1 cellular context compared by ENCODE assay signal in genomic region chr2:219543596-219544358, GRCh38.
A peak's percentile ranks its signal among the peaks of the same experiment; 100 is the strongest.
TF ChIP-seq lines count a peak whose summit lies in the region.

CHPF (minus strand) TSS chr2:219543809; CDS start chr2:219543538, 271 bp downstream.
TMEM198 (plus strand) TSS chr2:219544028; CDS start chr2:219544728, 700 bp downstream.

TF ChIP-seq in HepG2, 621 proteins besides CTCF, POLR2A, EP300 and RAD21 (continued from another document and continues in another):
- TF ChIP-seq ZNF281 (CRISPR knock-in tag; IDR thresholded peaks at IDR 0.05; ENCODE audit: borderline replicate concordance) (peak; percentile 56; the same call in 1 of the 2 replicates), ZBTB21 (CRISPR knock-in tag; IDR thresholded peaks at IDR 0.05) (peak; percentile 99), ZNF512B (CRISPR knock-in tag; IDR thresholded peaks at IDR 0.05; ENCODE audit: borderline replicate concordance) (0 out of 2 replicates have a peak, but pooled peaks have one; percentile 28), MTA3 (CRISPR knock-in tag; IDR thresholded peaks at IDR 0.05) (no peak), POGK (CRISPR knock-in tag; conservative IDR thresholded peaks at IDR 0.05) (peak; percentile 25; the same call in 1 of the 2 replicates), ZNF749 (CRISPR knock-in tag; IDR thresholded peaks at IDR 0.05; ENCODE audit: borderline replicate concordance) (peak; percentile 89), ZNF124 (CRISPR knock-in tag; IDR thresholded peaks at IDR 0.05) (0 out of 2 replicates have a peak, but pooled peaks have one; percentile 54), ZBTB46 (CRISPR knock-in tag; IDR thresholded peaks at IDR 0.05; ENCODE audit: borderline replicate concordance) (no peak), ZNF7 (CRISPR knock-in tag; IDR thresholded peaks at IDR 0.05) (0 out of 2 replicates have a peak, but pooled peaks have one; percentile 27), HNRNPK (IDR thresholded peaks at IDR 0.05; ENCODE audit: low read depth, low read length, poor library complexity, severe bottlenecking) (peak; percentile 95), DPF2 (CRISPR knock-in tag; IDR thresholded peaks at IDR 0.05; ENCODE audit: borderline replicate concordance, low read depth) (no peak), LRRFIP1 (CRISPR knock-in tag; conservative IDR thresholded peaks at IDR 0.05) (0 out of 2 replicates have a peak, but pooled peaks have one; percentile 26), IRF9 (CRISPR knock-in tag; IDR thresholded peaks at IDR 0.05; ENCODE audit: borderline replicate concordance) (no peak; the same call in 1 of the 2 replicates), PCBP1 (IDR thresholded peaks at IDR 0.05; ENCODE audit: borderline replicate concordance, low read depth, low read length) (peak; percentile 76), ZNF784 (CRISPR knock-in tag; IDR thresholded peaks at IDR 0.05; ENCODE audit: borderline replicate concordance) (peak; percentile 60; the same call in 1 of the 2 replicates), KDM5B (CRISPR knock-in tag; IDR thresholded peaks at IDR 0.05; ENCODE audit: borderline replicate concordance) (no peak), SNAPC5 (CRISPR knock-in tag; IDR thresholded peaks at IDR 0.05; ENCODE audit: borderline replicate concordance) (no peak; the same call in 1 of the 2 replicates), ESRRA (CRISPR knock-in tag; IDR thresholded peaks at IDR 0.05; ENCODE audit: low read depth) (peak; percentile 54), ZNF282 (IDR thresholded peaks at IDR 0.05; ENCODE audit: partially characterized antibody) (no peak), CAMTA2 (CRISPR knock-in tag; IDR thresholded peaks at IDR 0.05; ENCODE audit: borderline replicate concordance) (peak; percentile 69; the same call in 1 of the 2 replicates), ZNF235 (CRISPR knock-in tag; IDR thresholded peaks at IDR 0.05; ENCODE audit: borderline replicate concordance) (peak; percentile 72; the same call in 1 of the 2 replicates), RXRA (CRISPR knock-in tag; IDR thresholded peaks at IDR 0.05) (peak; percentile 73), TGIF2 (CRISPR knock-in tag; IDR thresholded peaks at IDR 0.05) (peak; percentile 93), ZSCAN30 (CRISPR knock-in tag; IDR thresholded peaks at IDR 0.05) (peak; percentile 45; the same call in 1 of the 2 replicates), NKX3-1 (CRISPR knock-in tag; IDR thresholded peaks at IDR 0.05) (peak; percentile 92), PLSCR1 (CRISPR knock-in tag; IDR thresholded peaks at IDR 0.05; ENCODE audit: borderline replicate concordance) (no peak; the same call in 1 of the 2 replicates), FOXM1 (CRISPR knock-in tag; IDR thresholded peaks at IDR 0.05) (0 out of 2 replicates have a peak, but pooled peaks have one; percentile 70), HOXA5 (CRISPR knock-in tag; IDR thresholded peaks at IDR 0.05) (peak; percentile 97), ZFX (CRISPR knock-in tag; IDR thresholded peaks at IDR 0.05; ENCODE audit: low read depth) (peak; percentile 78), ZNF574 (CRISPR knock-in tag; IDR thresholded peaks at IDR 0.05) (peak; percentile 90), ZBED4 (CRISPR knock-in tag; IDR thresholded peaks at IDR 0.05; ENCODE audit: borderline replicate concordance) (peak; percentile 90), ZNF274 (CRISPR knock-in tag; IDR thresholded peaks at IDR 0.05) (no peak)
